Comparison of ENCODE assay signal across 26 cellular contexts in the genomic region with DNA sequence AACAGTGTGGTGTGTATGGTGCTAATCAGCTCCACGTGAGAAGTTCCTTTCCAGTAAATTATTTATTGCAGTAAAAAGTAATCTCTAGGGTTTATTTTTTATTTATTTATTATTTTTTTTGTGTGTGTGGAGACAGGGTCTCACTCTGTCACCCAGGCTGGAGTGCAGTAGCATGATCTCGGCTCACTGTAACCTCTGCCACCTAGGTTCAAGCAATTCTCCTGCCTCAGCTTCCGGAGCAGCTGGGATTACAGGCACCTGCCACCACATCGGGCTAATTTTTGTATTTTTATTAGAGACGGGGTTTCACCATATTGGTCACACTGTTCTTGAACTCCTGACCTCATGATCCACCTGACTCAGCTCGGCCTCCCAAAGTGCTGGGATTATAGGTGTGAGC.
"Had no signal": no experiment of that assay in that cellular context is flagged by ENCODE, and none has a peak within 500 bp of the region (broad histone marks: within the 10 kb centered on the region; RNA-seq: fewer than 3 reads in every experiment).

No MANE protein-coding gene starts in this region.

- H3K4me3 ChIP-seq: stomach, suprapubic skin, testis, thoracic aorta, thyroid gland, tibial artery, tibial nerve, transverse colon, upper lobe of left lung, upper lobe of right lung, uterus, vagina had no signal

- H3K27ac ChIP-seq: stomach, suprapubic skin, testis, thoracic aorta, thyroid gland, tibial artery, tibial nerve, transverse colon, upper lobe of left lung, upper lobe of right lung, uterus, vagina had no signal

- H3K36me3 ChIP-seq: stomach, suprapubic skin, thoracic aorta, thyroid gland, tibial artery, tibial nerve, transverse colon, upper lobe of left lung, upper lobe of right lung, uterus, vagina had no signal

- DNase-seq: stimulated activated CD4-positive, alpha-beta T cell treated with anti-CD3 and anti-CD28 coated beads, Interleukin-2, amount 100 ng/mL, for 48 hours; stimulated activated CD4-positive, alpha-beta T cell treated with anti-CD3 and anti-CD28 coated beads, Interleukin-4, amount 100 ng/mL, for 1 hour; stimulated activated CD4-positive, alpha-beta T cell treated with anti-CD3 and anti-CD28 coated beads, Interleukin-4, amount 100 ng/mL, for 24 hours; stimulated activated CD4-positive, alpha-beta T cell treated with anti-CD3 and anti-CD28 coated beads, Interleukin-4, amount 100 ng/mL, for 4 hours; stimulated activated CD8-positive, alpha-beta memory T cell treated with anti-CD3 and anti-CD28 coated beads, Interleukin-4, amount 100 ng/mL, for 48 hours; stimulated activated naive B cell treated with anti-CD40 and anti-IgM and Interleukin-4, amounts not matched to agents 10 μg/mL and 1 μg/mL and 100 μg/mL, for 72 hours; stimulated activated naive CD4-positive, alpha-beta T cell; stimulated activated naive CD4-positive, alpha-beta T cell treated with Interleukin-2 at 50 U/mL for 16 hours; stimulated activated naive CD8-positive, alpha-beta T cell treated with anti-CD3 and anti-CD28 coated beads, Interleukin-15, amount 100 ng/mL, for 72 hours; stimulated activated naive CD8-positive, alpha-beta T cell treated with anti-CD3 and anti-CD28 coated beads, Interleukin-15, Interleukin-2, amounts not matched to agents 100 U/mL and 50 U/mL, for 24 hours; stomach; substantia nigra; testis; thyroid gland; tibial artery; transverse colon; trophoblast cell; upper lobe of left lung; upper lobe of right lung; uterus had no signal

- H3K27me3 ChIP-seq: stomach, suprapubic skin, testis, thyroid gland, tibial artery, tibial nerve, transverse colon, upper lobe of left lung, upper lobe of right lung, uterus, vagina had no signal

- H3K9me3 ChIP-seq: stomach, suprapubic skin, testis, thoracic aorta, thyroid gland, tibial artery, tibial nerve, transverse colon, upper lobe of left lung, upper lobe of right lung, uterus, vagina had no signal

- H3K4me1 ChIP-seq: stomach, suprapubic skin, testis, thyroid gland, tibial artery, tibial nerve, transverse colon, upper lobe of left lung, upper lobe of right lung, uterus, vagina had no signal

- ATAC-seq: stimulated activated effector memory CD8-positive, alpha-beta T cell treated with anti-CD3 and anti-CD28 coated beads, Interleukin-12 subunit alpha, Interleukin-12 subunit beta, amount 100 ng/mL, for 72 hours; stimulated activated memory B cell treated with anti-CD40 and anti-IgM and Interleukin-4, amounts not matched to agents 10 μg/mL and 1 μg/mL and 100 μg/mL, for 72 hours; stimulated activated naive B cell treated with anti-CD40 and anti-IgM and Interleukin-4, amounts not matched to agents 10 μg/mL and 1 μg/mL and 100 μg/mL, for 72 hours; stimulated activated naive CD8-positive, alpha-beta T cell treated with anti-CD3 and anti-CD28 coated beads, Interleukin-15, amount 100 ng/mL, for 72 hours; stimulated activated naive CD8-positive, alpha-beta T cell treated with anti-CD3 and anti-CD28 coated beads, Interleukin-15, Interleukin-2, amounts not matched to agents 100 U/mL and 50 U/mL, for 24 hours; upper lobe of right lung had no signal
